Comparison of ENCODE assay signal across 1 cellular context in the genomic region with DNA sequence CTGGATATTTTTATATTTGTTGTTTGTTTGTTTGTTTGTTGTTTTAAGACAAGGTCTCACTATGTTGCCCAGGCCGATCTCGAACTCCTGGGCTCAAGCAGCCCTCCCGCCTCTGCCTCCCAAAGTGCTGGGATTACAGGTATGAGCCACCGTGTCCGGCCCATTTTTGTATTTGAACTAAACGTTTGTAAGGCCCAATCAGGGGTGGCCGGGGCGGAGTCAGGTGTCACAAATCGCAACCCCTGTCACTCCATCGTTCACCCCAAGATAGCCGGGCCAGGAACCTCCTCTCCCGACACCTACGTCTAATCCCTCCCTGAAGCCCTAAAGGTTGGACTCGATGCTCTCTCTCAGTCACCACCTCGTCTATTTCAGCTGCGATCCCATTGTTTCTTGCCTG.
TF ChIP-seq lines count a peak whose summit lies in the region.

No MANE protein-coding gene starts in this region.

TF ChIP-seq in SK-N-SH treated with all-trans-retinoic acid at 6 μM for 48 hours, 23 proteins besides CTCF, POLR2A, EP300 and RAD21 (continued from another document):
- TF ChIP-seq, protein P1, sequence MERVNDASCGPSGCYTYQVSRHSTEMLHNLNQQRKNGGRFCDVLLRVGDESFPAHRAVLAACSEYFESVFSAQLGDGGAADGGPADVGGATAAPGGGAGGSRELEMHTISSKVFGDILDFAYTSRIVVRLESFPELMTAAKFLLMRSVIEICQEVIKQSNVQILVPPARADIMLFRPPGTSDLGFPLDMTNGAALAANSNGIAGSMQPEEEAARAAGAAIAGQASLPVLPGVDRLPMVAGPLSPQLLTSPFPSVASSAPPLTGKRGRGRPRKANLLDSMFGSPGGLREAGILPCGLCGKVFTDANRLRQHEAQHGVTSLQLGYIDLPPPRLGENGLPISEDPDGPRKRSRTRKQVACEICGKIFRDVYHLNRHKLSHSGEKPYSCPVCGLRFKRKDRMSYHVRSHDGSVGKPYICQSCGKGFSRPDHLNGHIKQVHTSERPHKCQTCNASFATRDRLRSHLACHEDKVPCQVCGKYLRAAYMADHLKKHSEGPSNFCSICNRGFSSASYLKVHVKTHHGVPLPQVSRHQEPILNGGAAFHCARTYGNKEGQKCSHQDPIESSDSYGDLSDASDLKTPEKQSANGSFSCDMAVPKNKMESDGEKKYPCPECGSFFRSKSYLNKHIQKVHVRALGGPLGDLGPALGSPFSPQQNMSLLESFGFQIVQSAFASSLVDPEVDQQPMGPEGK (CRISPR knock-in tag; IDR thresholded peaks at IDR 0.05; ENCODE audit: borderline replicate concordance), result no peak
- TF ChIP-seq TCF4 (CRISPR knock-in tag; IDR thresholded peaks at IDR 0.05; ENCODE audit: borderline replicate concordance) (no peak), ZNF565 (CRISPR knock-in tag; conservative IDR thresholded peaks at IDR 0.05; ENCODE audit: low read depth) (no peak), BACH2 (CRISPR knock-in tag; IDR thresholded peaks at IDR 0.05; ENCODE audit: borderline replicate concordance) (no peak)
